1 cellular context compared by ENCODE assay signal in genomic region chr10:13399236-13399635, GRCh38.
A peak's percentile ranks its signal among the peaks of the same experiment; 100 is the strongest.
TF ChIP-seq lines count a peak whose summit lies in the region.

No MANE protein-coding gene starts in this region.

TF ChIP-seq in HepG2, 621 proteins besides CTCF, POLR2A, EP300 and RAD21:
- TF ChIP-seq, protein P1, sequence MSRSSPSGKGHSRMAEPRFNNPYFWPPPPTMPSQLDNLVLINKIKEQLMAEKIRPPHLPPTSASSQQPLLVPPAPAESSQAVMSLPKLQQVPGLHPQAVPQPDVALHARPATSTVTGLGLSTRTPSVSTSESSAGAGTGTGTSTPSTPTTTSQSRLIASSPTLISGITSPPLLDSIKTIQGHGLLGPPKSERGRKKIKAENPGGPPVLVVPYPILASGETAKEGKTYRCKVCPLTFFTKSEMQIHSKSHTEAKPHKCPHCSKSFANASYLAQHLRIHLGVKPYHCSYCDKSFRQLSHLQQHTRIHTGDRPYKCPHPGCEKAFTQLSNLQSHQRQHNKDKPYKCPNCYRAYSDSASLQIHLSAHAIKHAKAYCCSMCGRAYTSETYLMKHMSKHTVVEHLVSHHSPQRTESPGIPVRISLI (CRISPR knock-in tag; IDR thresholded peaks at IDR 0.05; ENCODE audit: borderline replicate concordance) = peak; percentile 84; the same call in 1 of the 2 replicates
- TF ChIP-seq ZNF878 (CRISPR knock-in tag; IDR thresholded peaks at IDR 0.05) = no peak
- no peak for TF ChIP-seq PRMT3 (CRISPR knock-in tag; IDR thresholded peaks at IDR 0.05; ENCODE audit: borderline replicate concordance, low read depth)
- no peak for TF ChIP-seq ZNF691 (CRISPR knock-in tag; IDR thresholded peaks at IDR 0.05; ENCODE audit: borderline replicate concordance, low read depth)
- 0 out of 2 replicates have a peak, but pooled peaks have one; percentile 23 for TF ChIP-seq POGZ (CRISPR knock-in tag; IDR thresholded peaks at IDR 0.05)
- peak; percentile 98 for TF ChIP-seq ZNF770 (CRISPR knock-in tag; IDR thresholded peaks at IDR 0.05)
- TF ChIP-seq ZMYM3 (CRISPR knock-in tag; IDR thresholded peaks at IDR 0.05) = peak; percentile 53; the same call in 1 of the 2 replicates
- no peak for TF ChIP-seq ZNF34 (CRISPR knock-in tag; IDR thresholded peaks at IDR 0.05; ENCODE audit: borderline replicate concordance)
- TF ChIP-seq PAF1 (CRISPR knock-in tag; IDR thresholded peaks at IDR 0.05) = no peak
- TF ChIP-seq ZNF3 (CRISPR knock-in tag; IDR thresholded peaks at IDR 0.05) = no peak
- no peak for TF ChIP-seq GLI4 (CRISPR knock-in tag; IDR thresholded peaks at IDR 0.05; ENCODE audit: borderline replicate concordance)
TF ChIP-seq in HepG2: peak in this region for 4.
